Comparison of ENCODE assay signal across 1 cellular context in genomic region chr12:132460571-132460970, GRCh38.
TF ChIP-seq lines count a peak whose summit lies in the region.

No MANE protein-coding gene starts in this region.

TF ChIP-seq in SK-N-SH treated with all-trans-retinoic acid at 6 μM for 48 hours, 23 proteins besides CTCF, POLR2A, EP300 and RAD21 (continued from another document):
- TF ChIP-seq ZFP3 (CRISPR knock-in tag; IDR thresholded peaks at IDR 0.05) (no peak), ESRRG (CRISPR knock-in tag; IDR thresholded peaks at IDR 0.05) (no peak)
